Comparison of ENCODE assay signal across 1 cellular context in genomic region chr2:147851244-147851930, GRCh38.
TF ChIP-seq lines count a peak whose summit lies in the region.

No MANE protein-coding gene starts in this region.

TF ChIP-seq in neural cell, 6 proteins besides CTCF, POLR2A, EP300 and RAD21 (continued from another document):
- TF ChIP-seq, protein P1, sequence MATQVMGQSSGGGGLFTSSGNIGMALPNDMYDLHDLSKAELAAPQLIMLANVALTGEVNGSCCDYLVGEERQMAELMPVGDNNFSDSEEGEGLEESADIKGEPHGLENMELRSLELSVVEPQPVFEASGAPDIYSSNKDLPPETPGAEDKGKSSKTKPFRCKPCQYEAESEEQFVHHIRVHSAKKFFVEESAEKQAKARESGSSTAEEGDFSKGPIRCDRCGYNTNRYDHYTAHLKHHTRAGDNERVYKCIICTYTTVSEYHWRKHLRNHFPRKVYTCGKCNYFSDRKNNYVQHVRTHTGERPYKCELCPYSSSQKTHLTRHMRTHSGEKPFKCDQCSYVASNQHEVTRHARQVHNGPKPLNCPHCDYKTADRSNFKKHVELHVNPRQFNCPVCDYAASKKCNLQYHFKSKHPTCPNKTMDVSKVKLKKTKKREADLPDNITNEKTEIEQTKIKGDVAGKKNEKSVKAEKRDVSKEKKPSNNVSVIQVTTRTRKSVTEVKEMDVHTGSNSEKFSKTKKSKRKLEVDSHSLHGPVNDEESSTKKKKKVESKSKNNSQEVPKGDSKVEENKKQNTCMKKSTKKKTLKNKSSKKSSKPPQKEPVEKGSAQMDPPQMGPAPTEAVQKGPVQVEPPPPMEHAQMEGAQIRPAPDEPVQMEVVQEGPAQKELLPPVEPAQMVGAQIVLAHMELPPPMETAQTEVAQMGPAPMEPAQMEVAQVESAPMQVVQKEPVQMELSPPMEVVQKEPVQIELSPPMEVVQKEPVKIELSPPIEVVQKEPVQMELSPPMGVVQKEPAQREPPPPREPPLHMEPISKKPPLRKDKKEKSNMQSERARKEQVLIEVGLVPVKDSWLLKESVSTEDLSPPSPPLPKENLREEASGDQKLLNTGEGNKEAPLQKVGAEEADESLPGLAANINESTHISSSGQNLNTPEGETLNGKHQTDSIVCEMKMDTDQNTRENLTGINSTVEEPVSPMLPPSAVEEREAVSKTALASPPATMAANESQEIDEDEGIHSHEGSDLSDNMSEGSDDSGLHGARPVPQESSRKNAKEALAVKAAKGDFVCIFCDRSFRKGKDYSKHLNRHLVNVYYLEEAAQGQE (IDR thresholded peaks at IDR 0.05; ENCODE audit: borderline replicate concordance): no peak
- TF ChIP-seq POLR2AphosphoS5 (IDR thresholded peaks at IDR 0.05) (no peak), SMC3 (conservative IDR thresholded peaks at IDR 0.05; ENCODE audit: poor library complexity) (no peak), EZH2 (IDR thresholded peaks at IDR 0.05; ENCODE audit: borderline replicate concordance, insufficient read depth, low read length, poor library complexity, severe bottlenecking) (no peak), MXI1 (conservative IDR thresholded peaks at IDR 0.05; ENCODE audit: poor library complexity, severe bottlenecking) (no peak)
